8 cellular contexts compared by ENCODE assay signal in the genomic region with DNA sequence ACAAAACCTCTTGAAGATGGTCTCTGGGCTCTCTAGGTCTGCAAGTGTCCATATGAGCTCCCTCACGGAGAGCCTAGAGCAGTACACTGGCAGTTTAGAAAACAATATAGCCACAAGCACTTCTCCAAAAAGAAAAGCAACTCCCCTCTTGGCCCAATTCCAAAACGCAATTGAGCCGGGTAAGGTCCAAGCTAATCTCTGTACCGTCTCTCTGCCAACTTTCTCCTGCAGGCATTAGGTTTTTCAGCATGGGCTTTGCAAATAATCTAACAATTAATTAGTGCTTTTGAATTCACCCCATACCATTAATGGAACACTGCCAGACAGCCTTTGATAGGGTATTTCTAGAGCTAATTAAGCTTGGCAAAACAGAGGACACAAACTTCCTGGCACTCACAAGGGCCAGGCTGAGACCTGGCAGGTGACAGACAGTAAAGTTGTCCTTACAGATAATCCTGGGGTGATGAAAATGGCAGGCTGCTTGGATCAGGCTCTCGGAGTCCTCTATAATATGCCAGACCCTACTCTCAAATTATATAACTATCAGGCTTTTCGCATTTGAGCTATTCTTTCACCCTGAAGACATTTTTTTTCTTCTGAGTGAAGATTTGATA. TPM values are rescaled to one million over a fixed set of nuclear protein-coding genes. Genes with fewer than 3 reads are reported as not detected.
DNase-seq lines count a peak whose midpoint lies in the region; TF ChIP-seq lines count a peak whose summit lies in the region.

No MANE protein-coding gene starts in this region.

- no peak overlapping the region for H3K4me3 ChIP-seq in HAP-1
- H3K4me3 ChIP-seq in esophagus squamous epithelium, result peak overlapping the region in 1 of 4 donors; percentile 28
- no peak overlapping the region for H3K4me3 ChIP-seq in rectal smooth muscle tissue (ENCODE audit: low read length)

- H3K9me3 ChIP-seq in HAP-1 (no peaks in the 10 kb centered on the region), esophagus squamous epithelium (no peaks in the 10 kb centered on the region)

- WGBS in esophagus squamous epithelium, 2 donors, result 21 to 22% methylated on average over 6 of the region's 6 CpGs

- no peak for TF ChIP-seq POLR2A in esophagus squamous epithelium (IDR thresholded peaks at IDR 0.05)

- DNase-seq in HAP-1 (ENCODE audit: low spot score in 2 of 2), result peak; percentile 57 to 76
- DNase-seq in NCI-H524 treated with DMSO at 0.1 percent for 48 hours (lab: John Stamatoyannopoulos, UW), result peak; percentile 89
- DNase-seq in esophagus squamous epithelium (lab: John Stamatoyannopoulos, UW), result no peak
- no peak for DNase-seq in GF-D8 (lab: John Stamatoyannopoulos, UW)
- DNase-seq in posterior vena cava (ENCODE audit: low spot score), result no peak
- no peak for DNase-seq in stimulated activated CD4-positive, alpha-beta T cell treated with anti-CD3 and anti-CD28 coated beads, Interleukin-4, amount 100 ng/mL, for 1 hour
- DNase-seq in cerebellum (ENCODE audit: low spot score), result no peak

- H3K4me1 ChIP-seq in HAP-1, result peaks cover 21% of the 10 kb centered on the region
- H3K4me1 ChIP-seq in esophagus squamous epithelium, result peaks cover 0 to 89% (median 32%) of the 10 kb centered on the region in 3 donors
- peaks cover 15% of the 10 kb centered on the region for H3K4me1 ChIP-seq in rectal smooth muscle tissue (ENCODE audit: control insufficient read depth, insufficient read depth, low read length)

- H3K27ac ChIP-seq in esophagus squamous epithelium (peak overlapping the region; percentile 65 to 85 (median 82)), rectal smooth muscle tissue (ENCODE audit: low read depth, low read length) (peak overlapping the region; percentile 73)

- H3K27me3 ChIP-seq in HAP-1 (ENCODE audit: low read depth), result no peaks in the 10 kb centered on the region
- H3K27me3 ChIP-seq in esophagus squamous epithelium, result no peaks in the 10 kb centered on the region
- H3K27me3 ChIP-seq in rectal smooth muscle tissue (ENCODE audit: control insufficient read depth, insufficient read depth, low read length), result no peaks in the 10 kb centered on the region

- in situ Hi-C loops in HAP-1 (cut with MboI; ENCODE audit: low sequenced_read_pairs), result no loop called here

- no peak for TF ChIP-seq CTCF in esophagus squamous epithelium (IDR thresholded peaks at IDR 0.05)

- intact Hi-C loops in esophagus squamous epithelium (cut with DNase I) (no loop called here), posterior vena cava (cut with DNase I) (no loop called here)

- H3K9ac ChIP-seq in rectal smooth muscle tissue (ENCODE audit: low read length), result no peak overlapping the region

- H3K36me3 ChIP-seq in HAP-1 (replicated peaks), result no peaks in the 10 kb centered on the region
- H3K36me3 ChIP-seq in esophagus squamous epithelium, result no peaks in the 10 kb centered on the region
- no peaks in the 10 kb centered on the region for H3K36me3 ChIP-seq in rectal smooth muscle tissue (ENCODE audit: control insufficient read depth, insufficient read depth, low read length)

RNA-seq across cellular contexts. Expression of a gene that starts 39.8 kb away (rescaled TPM):
- total RNA-seq in esophagus squamous epithelium, result 100 to 1,000 TPM in 1 of 4 donors, 10 to 100 TPM in 3; 11.3 to 119 (median 30.7) TPM
- total RNA-seq in posterior vena cava, result 100 to 1,000 TPM in 1 of 2 donors, 10 to 100 TPM in 1; 86.7 to 106 TPM
- 14.3 TPM for total RNA-seq in cerebellum

Comparison
In these comparisons a context has a peak if more than half of its experiments do, and no peak if none do; other contexts are left out.
1. DNase-seq: peak in HAP-1 (2 of 2) and NCI-H524 treated with DMSO at 0.1 percent for 48 hours (single experiment); none in esophagus squamous epithelium (single experiment), GF-D8 (single experiment), posterior vena cava (single experiment), stimulated activated CD4-positive, alpha-beta T cell treated with anti-CD3 and anti-CD28 coated beads, Interleukin-4, amount 100 ng/mL, for 1 hour (single experiment) and cerebellum (single experiment).